Comparison of ENCODE assay signal across 18 cellular contexts in genomic region chr3:184505053-184505452, GRCh38. TPM values are rescaled to one million over a fixed set of nuclear protein-coding genes. Genes with fewer than 3 reads are reported as not detected.
DNase-seq lines count a peak whose midpoint lies in the region; ATAC-seq and TF ChIP-seq lines count a peak whose summit lies in the region.
"Had no signal": no experiment of that assay in that cellular context is flagged by ENCODE, and none has a peak within 500 bp of the region (broad histone marks: within the 10 kb centered on the region; RNA-seq: fewer than 3 reads in every experiment).

No MANE protein-coding gene starts in this region.

- TF ChIP-seq CTCF in AG09309 (IDR thresholded peaks at IDR 0.05; ENCODE audit: control insufficient read depth, insufficient read depth, low read depth, low read length, missing control alignments) (no peak), fibroblast of pulmonary artery (IDR thresholded peaks at IDR 0.05; ENCODE audit: low read length, missing control alignments) (no peak)

- H3K36me3 Mint-ChIP-seq in activated naive CD4-positive, alpha-beta T cell treated with anti-CD3 and anti-CD28 coated beads for 36 hours (ENCODE audit: low read depth): no peaks in the 10 kb centered on the region

- H3K9me3 ChIP-seq in aorta (ENCODE audit: control insufficient read depth, low read length): peaks cover 4% of the 10 kb centered on the region

- no peaks in the 10 kb centered on the region for H3K36me3 ChIP-seq in aorta (ENCODE audit: control insufficient read depth in 1 of 2, insufficient read depth in 2 of 2, low read length in 1 of 2)
- H3K36me3 ChIP-seq: BLaER1 treated with 17β-estradiol and CSF1 and Interleukin-3, amounts not matched to agents 10 nM and 100 nM had no signal

- DNase-seq in AG09309 (ENCODE audit: low read depth): peak; percentile 8
- DNase-seq in GM03348 (ENCODE audit: low spot score): peak; percentile 25
- peak; percentile 21 for DNase-seq in fibroblast of pulmonary artery (ENCODE audit: low read depth)
- DNase-seq in activated naive CD4-positive, alpha-beta T cell treated with anti-CD3 and anti-CD28 coated beads for 36 hours: no peak
- no peak for DNase-seq in aorta
- no peak for DNase-seq in NCI-H2029 (lab: John Stamatoyannopoulos, UW)
- DNase-seq: 8988T; CD8-positive, alpha-beta memory T cell; GOT3; NCI-H2227 treated with DMSO at 0.1 percent for 48 hours; Right ventricle myocardium superior had no signal

- H3K4me3 ChIP-seq in AG09309 (ENCODE audit: control insufficient read depth, low read depth, low read length) (no peak overlapping the region), fibroblast of pulmonary artery (replicated peaks; ENCODE audit: low read depth, low read length) (no peak overlapping the region), aorta (ENCODE audit: low read length in 2 of 2) (no peak overlapping the region)
- H3K4me3 ChIP-seq: BLaER1 treated with 17β-estradiol and CSF1 and Interleukin-3, amounts not matched to agents 10 nM and 100 nM; SK-N-MC had no signal

- no peak overlapping the region for H3K27ac ChIP-seq in aorta (ENCODE audit: low read depth in 1 of 2, low read length in 2 of 2)
- H3K27ac ChIP-seq: BLaER1 treated with 17β-estradiol and CSF1 and Interleukin-3, amounts not matched to agents 10 nM and 100 nM; KMS-11; SK-N-MC had no signal

- peaks cover 8% of the 10 kb centered on the region for H3K27me3 Mint-ChIP-seq in activated naive CD4-positive, alpha-beta T cell treated with anti-CD3 and anti-CD28 coated beads for 36 hours (ENCODE audit: low read depth)

- no peak for ATAC-seq in SK-N-SH treated with all-trans-retinoic acid at 6 μM for 48 hours
- no peak for ATAC-seq in GM19324 (IDR thresholded peaks at IDR 0.05; ENCODE audit: low FRiP score, unreplicated experiment)
- no peak for ATAC-seq in aorta (ENCODE audit: low FRiP score)
- ATAC-seq: HCT116 had no signal

- no peak overlapping the region for H3K4me3 Mint-ChIP-seq in activated naive CD4-positive, alpha-beta T cell treated with anti-CD3 and anti-CD28 coated beads for 36 hours
- H3K4me3 Mint-ChIP-seq: CD8-positive, alpha-beta memory T cell had no signal

- H3K4me1 ChIP-seq in aorta (ENCODE audit: control insufficient read depth in 1 of 2, insufficient read depth in 2 of 2, low read length in 2 of 2): no peaks in the 10 kb centered on the region

- peaks cover 4% of the 10 kb centered on the region for H3K9me3 Mint-ChIP-seq in activated naive CD4-positive, alpha-beta T cell treated with anti-CD3 and anti-CD28 coated beads for 36 hours

- 21 to 36% methylated on average over 5 of the region's 5 CpGs for WGBS in aorta, 2 donors

- CTCF ChIA-PET in activated naive CD4-positive, alpha-beta T cell treated with anti-CD3 and anti-CD28 coated beads for 36 hours (lab: Charles Lee): no interaction called here

- no peaks in the 10 kb centered on the region for H3K4me1 Mint-ChIP-seq in activated naive CD4-positive, alpha-beta T cell treated with anti-CD3 and anti-CD28 coated beads for 36 hours (ENCODE audit: low read depth)
- H3K4me1 Mint-ChIP-seq: CD8-positive, alpha-beta memory T cell had no signal

- intact Hi-C loops in activated naive CD4-positive, alpha-beta T cell treated with anti-CD3 and anti-CD28 coated beads for 36 hours (cut with micrococcal nuclease): no loop called here
- intact Hi-C loops in aorta (cut with DNase I): no loop called here

- H3K27ac Mint-ChIP-seq in activated naive CD4-positive, alpha-beta T cell treated with anti-CD3 and anti-CD28 coated beads for 36 hours: no peak overlapping the region
- H3K27ac Mint-ChIP-seq: CD8-positive, alpha-beta memory T cell had no signal

- H3K27me3 ChIP-seq in aorta (ENCODE audit: control insufficient read depth in 1 of 2, insufficient read depth in 2 of 2, low read length in 1 of 2): peaks cover 0 to 5% of the 10 kb centered on the region in 2 donors
- H3K27me3 ChIP-seq: BLaER1 treated with 17β-estradiol and CSF1 and Interleukin-3, amounts not matched to agents 10 nM and 100 nM had no signal

TF ChIP-seq in SK-N-SH treated with all-trans-retinoic acid at 6 μM for 48 hours, 23 proteins besides CTCF, POLR2A, EP300 and RAD21:
- TF ChIP-seq PATZ1 (CRISPR knock-in tag; IDR thresholded peaks at IDR 0.05; ENCODE audit: borderline replicate concordance): peak; percentile 56; the same call in 1 of the 2 replicates
- TF ChIP-seq CSRNP3 (CRISPR knock-in tag; IDR thresholded peaks at IDR 0.05): no peak
- no peak for TF ChIP-seq CREB5 (CRISPR knock-in tag; IDR thresholded peaks at IDR 0.05; ENCODE audit: low read depth)
- no peak for TF ChIP-seq CSDC2 (CRISPR knock-in tag; IDR thresholded peaks at IDR 0.05)
- TF ChIP-seq PPARA (CRISPR knock-in tag; IDR thresholded peaks at IDR 0.05; ENCODE audit: borderline replicate concordance): no peak
- TF ChIP-seq ZNF565 (CRISPR knock-in tag; conservative IDR thresholded peaks at IDR 0.05; ENCODE audit: low read depth): no peak
- 0 out of 2 replicates have a peak, but pooled peaks have one; percentile 19 for TF ChIP-seq ISL1 (CRISPR knock-in tag; IDR thresholded peaks at IDR 0.05)
- TF ChIP-seq GLIS3 (CRISPR knock-in tag; IDR thresholded peaks at IDR 0.05): no peak
- no peak for TF ChIP-seq SNAI2 (CRISPR knock-in tag; IDR thresholded peaks at IDR 0.05)
- no peak for TF ChIP-seq RARB (CRISPR knock-in tag; IDR thresholded peaks at IDR 0.05)
- no peak for TF ChIP-seq TCF4 (CRISPR knock-in tag; IDR thresholded peaks at IDR 0.05; ENCODE audit: borderline replicate concordance)
- no peak for TF ChIP-seq OSR1 (CRISPR knock-in tag; IDR thresholded peaks at IDR 0.05)

RNA-seq across cellular contexts. Expression of gene EPHB3, which starts 56.5 kb away (rescaled TPM):
- not detected for total RNA-seq in activated naive CD4-positive, alpha-beta T cell treated with anti-CD3 and anti-CD28 coated beads for 36 hours
- total RNA-seq in aorta: 1 to 10 TPM; 2.8 to 9.0 TPM
- polyA plus RNA-seq in aorta: 1 to 10 TPM in 1 of 2 donors, under 1 TPM in 1; 0.50 to 3.9 TPM
- total RNA-seq: OCI-LY7 had no signal

Comparison
In these comparisons a context has a peak if more than half of its experiments do, and no peak if none do; other contexts are left out.
1. DNase-seq: peak in AG09309 (single experiment), GM03348 (single experiment) and fibroblast of pulmonary artery (single experiment); none in activated naive CD4-positive, alpha-beta T cell treated with anti-CD3 and anti-CD28 coated beads for 36 hours (single experiment), aorta (0 of 2) and NCI-H2029 (single experiment).